ENCODE assay signal across 9 cellular contexts in genomic region chr16:68283346-68283745, GRCh38. TPM values are rescaled to one million over a fixed set of nuclear protein-coding genes. Genes with fewer than 3 reads are reported as not detected.
DNase-seq lines count a peak whose midpoint lies in the region; ATAC-seq and TF ChIP-seq lines count a peak whose summit lies in the region.
"Had no signal": no experiment of that assay in that cellular context is flagged by ENCODE, and none has a peak within 500 bp of the region (broad histone marks: within the 10 kb centered on the region; RNA-seq: fewer than 3 reads in every experiment).

No MANE protein-coding gene starts in this region.

- peaks cover 7 to 10% of the 10 kb centered on the region in 2 experiments for H3K36me3 ChIP-seq in SK-N-SH (replicated peaks in 1 of 2; ENCODE audit: control insufficient read depth in 1 of 2, insufficient read depth in 2 of 2, low read length in 1 of 2)

- intact Hi-C loops in CD4-positive, alpha-beta T cell (cut with DNase I, micrococcal nuclease) = no loop called here
- intact Hi-C loops in sciatic nerve (cut with DNase I) = no loop called here

- peak overlapping the region; percentile 68 for H3K4me3 Mint-ChIP-seq in CD4-positive, alpha-beta T cell
- H3K4me3 Mint-ChIP-seq in IgD-negative memory B cell (peak overlapping the region; percentile 37 to 91 (median 82)), nephron progenitor cell (no peak overlapping the region)

- POLR2A ChIA-PET in CD4-positive, alpha-beta T cell (lab: Charles Lee) = interaction anchor here (0.6 to 14.1 kb wide), 8 partner anchors 8 to 1618 kb away, joined by 3 to 271 read pairs (median 6); partner anchors contain the start of genes PRMT7, SLC7A6 and SLC7A6OS
- POLR2A ChIA-PET in SK-N-SH (lab: Yijun Ruan, JAX) = interaction anchor here (0.7 kb wide), 1 partner anchor 89 kb away, joined by 3 read pairs; no protein-coding TSS in a partner anchor

- H3K9ac ChIP-seq in SK-N-SH = no peak overlapping the region

- no peak overlapping the region for H2AFZ ChIP-seq in SK-N-SH (ENCODE audit: low read depth)

- TF ChIP-seq CTCF in CD4-positive, alpha-beta T cell (IDR thresholded peaks at IDR 0.05) = no peak
- no peak for TF ChIP-seq CTCF in nephron progenitor cell (IDR thresholded peaks at IDR 0.05)
- no peak for TF ChIP-seq CTCF in SK-N-SH (IDR thresholded peaks at IDR 0.05)

- no peaks in the 10 kb centered on the region for H3K9me2 ChIP-seq in SK-N-SH

- 88% methylated on average over 5 of the region's 5 CpGs for WGBS in SK-N-SH (ENCODE audit: low lambda C conversion rate)

- H3F3A ChIP-seq in SK-N-SH (replicated peaks; ENCODE audit: insufficient read depth) = no peaks in the 10 kb centered on the region

- H3K4me3 ChIP-seq in SK-N-SH (ENCODE audit: low read depth in 2 of 2, low read length in 1 of 2) = no peak overlapping the region

- no peaks in the 10 kb centered on the region for H3K27me3 Mint-ChIP-seq in CD4-positive, alpha-beta T cell
- H3K27me3 Mint-ChIP-seq in IgD-negative memory B cell (peaks cover 1% of the 10 kb centered on the region), nephron progenitor cell (ENCODE audit: low read depth, poor library complexity) (peaks cover 6% of the 10 kb centered on the region)

- no peaks in the 10 kb centered on the region for H3K9me3 Mint-ChIP-seq in CD4-positive, alpha-beta T cell
- H3K9me3 Mint-ChIP-seq in IgD-negative memory B cell = no peaks in the 10 kb centered on the region
- H3K9me3 Mint-ChIP-seq in nephron progenitor cell = peaks cover 7% of the 10 kb centered on the region

- peak overlapping the region; percentile 80 for H3K27ac ChIP-seq in CD4-positive, alpha-beta T cell (ENCODE audit: low read depth, low read length)
- H3K27ac ChIP-seq in angular gyrus (ENCODE audit: low read depth, low read length) (peak overlapping the region; percentile 60), SK-N-SH (ENCODE audit: low read depth in 2 of 2, low read length in 1 of 2) (no peak overlapping the region)

- H3K9me3 ChIP-seq in CD4-positive, alpha-beta T cell (ENCODE audit: control insufficient read depth, low read length) = no peaks in the 10 kb centered on the region
- H3K9me3 ChIP-seq in SK-N-SH = no peaks in the 10 kb centered on the region

- H3K27me3 ChIP-seq in CD4-positive, alpha-beta T cell (ENCODE audit: control insufficient read depth, insufficient read depth, low read length) = no peaks in the 10 kb centered on the region
- H3K27me3 ChIP-seq in SK-N-SH (ENCODE audit: insufficient read depth) = no peaks in the 10 kb centered on the region

- H3K4me1 ChIP-seq in SK-N-SH (ENCODE audit: control insufficient read depth in 1 of 2, insufficient read depth in 2 of 2, low read depth in 1 of 2, low read length in 1 of 2) = no peaks in the 10 kb centered on the region

- peaks cover 90% of the 10 kb centered on the region for H3K4me1 Mint-ChIP-seq in CD4-positive, alpha-beta T cell (ENCODE audit: low read depth)
- H3K4me1 Mint-ChIP-seq in IgD-negative memory B cell = peaks cover 53 to 72% (median 71%) of the 10 kb centered on the region in 3 donors
- H3K4me1 Mint-ChIP-seq in nephron progenitor cell = peaks cover 46% of the 10 kb centered on the region

- no peak overlapping the region for H3K4me2 ChIP-seq in SK-N-SH

- peaks cover 9% of the 10 kb centered on the region; the same call in 1 of the 2 replicates for H4K20me1 ChIP-seq in SK-N-SH (ENCODE audit: insufficient read depth)

- TF ChIP-seq EP300 in SK-N-SH (IDR thresholded peaks at IDR 0.05; ENCODE audit: borderline replicate concordance in 1 of 2, low read depth in 1 of 2, low read length in 1 of 2) = no peak

- peaks cover 34% of the 10 kb centered on the region; the same call in 1 of the 2 replicates for H3K79me2 ChIP-seq in SK-N-SH (ENCODE audit: insufficient read depth)

- CTCF ChIA-PET in CD4-positive, alpha-beta T cell (lab: Charles Lee) = interaction anchor here (0.9 to 23.0 kb wide), 4 partner anchors 14 to 64 kb away, joined by 3 to 278 read pairs (median 11); partner anchors contain the start of gene SLC7A6
- CTCF ChIA-PET in SK-N-SH (lab: Yijun Ruan, JAX) = interaction anchor here (1.0 to 10.4 kb wide), 4 partner anchors 11 to 467 kb away, joined by 3 to 80 read pairs (median 5); partner anchors contain the start of genes PRMT7, SLC7A6 and SLC7A6OS

- ATAC-seq in CD4-positive, alpha-beta T cell (ENCODE audit: poor library complexity) = no peak
- no peak for ATAC-seq in HG03432 (IDR thresholded peaks at IDR 0.05; ENCODE audit: unreplicated experiment)
- ATAC-seq in sciatic nerve = no peak

- TF ChIP-seq RAD21 in SK-N-SH (IDR thresholded peaks at IDR 0.05; ENCODE audit: low read length) = no peak

- no peak for DNase-seq in CD4-positive, alpha-beta T cell
- DNase-seq in nephron progenitor cell = no peak
- no peak for DNase-seq in sciatic nerve (ENCODE audit: low spot score)
- DNase-seq in AG08396 (ENCODE audit: low spot score) = no peak
- no peak for DNase-seq in SK-N-SH
- DNase-seq: central memory CD4-positive, alpha-beta T cell had no signal

- peak overlapping the region; percentile 87 for H3K27ac Mint-ChIP-seq in CD4-positive, alpha-beta T cell
- H3K27ac Mint-ChIP-seq in IgD-negative memory B cell (peak overlapping the region; percentile 54 to 98 (median 91)), nephron progenitor cell (peak overlapping the region; percentile 8)

- peaks cover 78% of the 10 kb centered on the region for H3K36me3 Mint-ChIP-seq in CD4-positive, alpha-beta T cell (ENCODE audit: low read depth)
- H3K36me3 Mint-ChIP-seq in IgD-negative memory B cell (peaks cover 13% of the 10 kb centered on the region), nephron progenitor cell (ENCODE audit: low read depth) (peaks cover 30% of the 10 kb centered on the region)

TF ChIP-seq in SK-N-SH, 30 proteins besides CTCF, POLR2A, EP300 and RAD21:
- TF ChIP-seq TAF1 (IDR thresholded peaks at IDR 0.05; ENCODE audit: borderline replicate concordance, low read depth, low read length) = no peak
- no peak for TF ChIP-seq CHD2 (IDR thresholded peaks at IDR 0.05; ENCODE audit: low read length, partially characterized antibody)
TF ChIP-seq in SK-N-SH: peak in this region for 0.

RNA-seq across cellular contexts. Expression of gene SLC7A6, which starts 19.0 kb away (rescaled TPM):
- total RNA-seq in CD4-positive, alpha-beta T cell = 100 to 1,000 TPM; 187 to 197 TPM
- 13.8 TPM for polyA plus RNA-seq in IgD-negative memory B cell
- 75.5 TPM for total RNA-seq in sciatic nerve
- 19.0 and 37.3 TPM in 2 replicates for polyA plus RNA-seq in SK-N-SH (2012; rRNA removed)
- 12.8 and 13.7 TPM in 2 replicates for polyA plus RNA-seq in SK-N-SH (2012; cell fraction: cytosol; rRNA removed)
- 71.5 and 122 TPM in 2 replicates for polyA plus RNA-seq in SK-N-SH (2012; cell fraction: nucleus; rRNA removed)

RNA-seq across cellular contexts. Expression of gene SLC7A6OS, which starts 27.4 kb away (rescaled TPM):
- total RNA-seq in CD4-positive, alpha-beta T cell = 10 to 100 TPM; 29.0 to 32.1 TPM
- 28.2 TPM for polyA plus RNA-seq in IgD-negative memory B cell
- total RNA-seq in sciatic nerve = 22.9 TPM
- 6.6 and 9.6 TPM in 2 replicates for polyA plus RNA-seq in SK-N-SH (2012; rRNA removed)
- 5.9 and 6.7 TPM in 2 replicates for polyA plus RNA-seq in SK-N-SH (2012; cell fraction: cytosol; rRNA removed)
- 19.1 and 28.4 TPM in 2 replicates for polyA plus RNA-seq in SK-N-SH (2012; cell fraction: nucleus; rRNA removed)

RNA-seq across cellular contexts. Expression of gene PRMT7, which starts 27.5 kb away (rescaled TPM):
- total RNA-seq in CD4-positive, alpha-beta T cell = 10 to 100 TPM; 46.3 to 51.0 TPM
- polyA plus RNA-seq in IgD-negative memory B cell = 22.8 TPM
- total RNA-seq in sciatic nerve = 58.9 TPM
- 46.0 and 66.8 TPM in 2 replicates for polyA plus RNA-seq in SK-N-SH (2012; rRNA removed)
- 20.7 and 29.1 TPM in 2 replicates for polyA plus RNA-seq in SK-N-SH (2012; cell fraction: cytosol; rRNA removed)
- 317 and 350 TPM in 2 replicates for polyA plus RNA-seq in SK-N-SH (2012; cell fraction: nucleus; rRNA removed)

RNA-seq across cellular contexts. Expression of gene PLA2G15, which starts 38.2 kb away (rescaled TPM):
- total RNA-seq in CD4-positive, alpha-beta T cell = 1 to 10 TPM; 4.3 to 4.7 TPM
- 8.2 TPM for polyA plus RNA-seq in IgD-negative memory B cell
- 17.4 TPM for total RNA-seq in sciatic nerve
- polyA plus RNA-seq in SK-N-SH (2012; rRNA removed) = 22.0 and 23.9 TPM in 2 replicates
- polyA plus RNA-seq in SK-N-SH (2012; cell fraction: cytosol; rRNA removed) = 9.9 and 15.9 TPM in 2 replicates
- 26.9 and 27.4 TPM in 2 replicates for polyA plus RNA-seq in SK-N-SH (2012; cell fraction: nucleus; rRNA removed)

RNA-seq across cellular contexts. Expression of gene ESRP2, which starts 47.4 kb away (rescaled TPM):
- not detected for total RNA-seq in CD4-positive, alpha-beta T cell
- polyA plus RNA-seq in IgD-negative memory B cell (0.48 TPM), SK-N-SH (2012; rRNA removed) (0.07 and 0.39 TPM in 2 replicates)
- total RNA-seq in sciatic nerve = 0.36 TPM
- 0.03 TPM in 2 replicates for polyA plus RNA-seq in SK-N-SH (2012; cell fraction: cytosol; rRNA removed)
- 0.46 and 0.50 TPM in 2 replicates for polyA plus RNA-seq in SK-N-SH (2012; cell fraction: nucleus; rRNA removed)

Comparison
In these comparisons a context has a peak if more than half of its experiments do, and no peak if none do; other contexts are left out.
1. H3K27ac ChIP-seq: peak in CD4-positive, alpha-beta T cell (single experiment) and angular gyrus (single experiment); none in SK-N-SH (0 of 2).
2. H3K27ac Mint-ChIP-seq: peak in every context shown above with its lines; median percentile 91 in IgD-negative memory B cell; 87 in CD4-positive, alpha-beta T cell; 8 in nephron progenitor cell.